21 cellular contexts compared by ENCODE assay signal in the genomic region with DNA sequence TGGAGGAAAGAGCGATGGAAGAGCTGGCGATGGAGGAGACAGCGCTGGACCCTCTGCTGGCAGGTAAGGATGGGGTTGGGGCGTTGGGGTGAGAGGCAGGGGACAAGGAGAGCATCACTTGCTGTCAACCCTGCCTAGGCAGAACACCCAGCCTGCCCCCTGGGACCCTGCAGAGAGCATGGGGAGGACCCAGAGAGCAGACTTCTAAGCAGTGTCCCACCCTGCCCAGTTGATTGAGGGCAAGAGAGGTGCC.
DNase-seq lines count a peak whose midpoint lies in the region; ATAC-seq, FAIRE-seq and TF ChIP-seq lines count a peak whose summit lies in the region.
"Had no signal": no experiment of that assay in that cellular context is flagged by ENCODE, and none has a peak within 500 bp of the region (broad histone marks: within the 10 kb centered on the region; RNA-seq: fewer than 3 reads in every experiment).

No MANE protein-coding gene starts in this region.

- H3K36me3 Mint-ChIP-seq in progenitor cell of endocrine pancreas (ENCODE audit: insufficient read depth): no peaks in the 10 kb centered on the region
- H3K36me3 Mint-ChIP-seq: CD4-positive, alpha-beta memory T cell had no signal

- peak overlapping the region in 2 of 3 donors; percentile 27 to 65 for H3K4me3 ChIP-seq in right lobe of liver
- H3K4me3 ChIP-seq in HepG2 (replicated peaks in 1 of 3; ENCODE audit: insufficient read depth in 1 of 3, low read depth in 2 of 3, low read length in 3 of 3): no peak overlapping the region
- H3K4me3 ChIP-seq in PC-9: no peak overlapping the region
- no peak overlapping the region for H3K4me3 ChIP-seq in lower lobe of right lung
- H3K4me3 ChIP-seq: GM23338, HAP-1 had no signal

- H3K4me1 Mint-ChIP-seq in progenitor cell of endocrine pancreas (ENCODE audit: low read depth): peaks cover 55% of the 10 kb centered on the region

- H3K9ac ChIP-seq in HepG2 (ENCODE audit: insufficient read depth, low read depth, low read length): no peak overlapping the region

- peaks cover 3% of the 10 kb centered on the region for H3K27me3 Mint-ChIP-seq in progenitor cell of endocrine pancreas

- no peak for TF ChIP-seq CTCF in right lobe of liver (IDR thresholded peaks at IDR 0.05)
- TF ChIP-seq CTCF in HepG2 (CRISPR knock-in tag; IDR thresholded peaks at IDR 0.05): no peak
- TF ChIP-seq CTCF in PC-9 (conservative IDR thresholded peaks at IDR 0.05): no peak
- no peak for TF ChIP-seq CTCF in lower lobe of right lung (IDR thresholded peaks at IDR 0.05)
- no peak for TF ChIP-seq CTCF in progenitor cell of endocrine pancreas (IDR thresholded peaks at IDR 0.05; ENCODE audit: unreplicated experiment)
- TF ChIP-seq CTCF in RWPE1 (conservative IDR thresholded peaks at IDR 0.05; ENCODE audit: low read depth): no peak

- H3K36me3 ChIP-seq in right lobe of liver (no peaks in the 10 kb centered on the region), HepG2 (replicated peaks in 1 of 2; ENCODE audit: control insufficient read depth in 1 of 2, insufficient read depth in 2 of 2, low read length in 2 of 2) (no peaks in the 10 kb centered on the region), PC-9 (ENCODE audit: low read depth) (no peaks in the 10 kb centered on the region), lower lobe of right lung (no peaks in the 10 kb centered on the region)
- H3K36me3 ChIP-seq: HAP-1 had no signal

- intact Hi-C loops in right lobe of liver (cut with DNase I) (no loop called here), HepG2 (cut with micrococcal nuclease; ENCODE audit: unreplicated experiment) (no loop called here), PC-9 (cut with micrococcal nuclease; ENCODE audit: unreplicated experiment) (no loop called here), lower lobe of right lung (cut with DNase I) (no loop called here)

- no peak for TF ChIP-seq RAD21 in HepG2 (CRISPR knock-in tag; IDR thresholded peaks at IDR 0.05)

- TF ChIP-seq POLR2A in right lobe of liver (IDR thresholded peaks at IDR 0.05): no peak
- no peak for TF ChIP-seq POLR2A in HepG2 (IDR thresholded peaks at IDR 0.05; ENCODE audit: insufficient read depth in 1 of 2, low read depth in 2 of 2, low read length in 2 of 2)

- H3K27me3 ChIP-seq in right lobe of liver (no peaks in the 10 kb centered on the region), HepG2 (ENCODE audit: control insufficient read depth in 1 of 2, insufficient read depth in 2 of 2, low read length in 2 of 2) (peaks cover 10 to 67% of the 10 kb centered on the region in 2 experiments; a peak in 4 of 5 replicates), PC-9 (ENCODE audit: insufficient read depth, low read depth) (no peaks in the 10 kb centered on the region), lower lobe of right lung (ENCODE audit: low read depth) (no peaks in the 10 kb centered on the region)

- POLR2A ChIA-PET in HepG2 (lab: Yijun Ruan, JAX) (no interaction called here), PC-9 (lab: Charles Lee; ENCODE audit: unreplicated experiment) (no interaction called here), RWPE1 (lab: Yijun Ruan, JAX; ENCODE audit: low non-redundant PET) (no interaction called here)

- no peak for TF ChIP-seq EP300 in HepG2 (IDR thresholded peaks at IDR 0.05; ENCODE audit: low read depth in 2 of 2, low read length in 2 of 2)
- no peak for TF ChIP-seq EP300 in HepG2 (CRISPR knock-in tag; IDR thresholded peaks at IDR 0.05; ENCODE audit: borderline replicate concordance)

- CTCF ChIA-PET in HepG2 (lab: Yijun Ruan, JAX; ENCODE audit: low intra/inter-chr PET ratio, low total read pairs) (no interaction called here), PC-9 (lab: Charles Lee) (no interaction called here), RWPE1 (lab: Yijun Ruan, JAX) (no interaction called here)

- no peak overlapping the region for H3K27ac Mint-ChIP-seq in progenitor cell of endocrine pancreas
- H3K27ac Mint-ChIP-seq: B cell, GM23338, HFFc6 had no signal

- H3K79me2 ChIP-seq in HepG2 (ENCODE audit: insufficient read depth, low read length) (no peaks in the 10 kb centered on the region), PC-9 (ENCODE audit: low read depth) (no peaks in the 10 kb centered on the region)

- H3K4me1 ChIP-seq in right lobe of liver: peaks cover 1 to 28% (median 15%) of the 10 kb centered on the region in 4 donors
- peaks cover 32% of the 10 kb centered on the region for H3K4me1 ChIP-seq in HepG2 (ENCODE audit: insufficient read depth, low read length)
- H3K4me1 ChIP-seq in PC-9 (replicated peaks; ENCODE audit: insufficient read depth): peaks cover 59% of the 10 kb centered on the region
- peaks cover 23% of the 10 kb centered on the region for H3K4me1 ChIP-seq in lower lobe of right lung
- H3K4me1 ChIP-seq: HAP-1 had no signal

- H4K20me1 ChIP-seq in HepG2 (ENCODE audit: insufficient read depth, low read length) (peaks cover 7% of the 10 kb centered on the region; the same call in 1 of the 2 replicates), PC-9 (ENCODE audit: insufficient read depth) (no peaks in the 10 kb centered on the region)

- H3K4me3 Mint-ChIP-seq in progenitor cell of endocrine pancreas (ENCODE audit: low read depth): peak overlapping the region; percentile 55
- H3K4me3 Mint-ChIP-seq: B cell; CD4-positive, alpha-beta memory T cell; GM23338; HFFc6 had no signal

- no peak for FAIRE-seq in HepG2 (lab: Jason Lieb, UNC)
- FAIRE-seq: A204.1, GM12892, H54 had no signal

- H3K4me2 ChIP-seq in HepG2 (ENCODE audit: low read depth, low read length) (no peak overlapping the region), PC-9 (peak overlapping the region; percentile 23)
- H3K4me2 ChIP-seq: GM23338 had no signal

- DNase-seq in right lobe of liver (no peak), HepG2 (ENCODE audit: low spot score) (no peak), PC-9 (no peak), lower lobe of right lung (no peak), progenitor cell of endocrine pancreas (ENCODE audit: low spot score, unreplicated experiment) (no peak), foreskin melanocyte (no peak), RWPE1 (ENCODE audit: low spot score) (no peak)
- DNase-seq: C1 segment of cervical spinal cord; CD4-positive, alpha-beta memory T cell; DMS53; DMS79 treated with DMSO at 0.1 percent for 48 hours; GF-D8; HFFc6 had no signal

- no CpG with 5 or more reads among the region's 4 CpGs for WGBS in right lobe of liver (ENCODE audit: insufficient coverage, low coverage, low lambda C conversion rate, missing lambda C conversion rate)
- 72% methylated on average over 4 of the region's 4 CpGs for WGBS in HepG2 (ENCODE audit: low lambda C conversion rate)

- in situ Hi-C loops in HepG2 (cut with HindIII; ENCODE audit: extremely low pct_ligation_motif_present, low pct_unique_long_range_greater_than_20kb): no loop called here

- H3K27ac ChIP-seq in right lobe of liver: peak overlapping the region in 1 of 3 donors; percentile 55
- H3K27ac ChIP-seq in HepG2 (ENCODE audit: extremely low read length, insufficient read depth, low read length): no peak overlapping the region
- H3K27ac ChIP-seq in PC-9: no peak overlapping the region
- peak overlapping the region; percentile 24 for H3K27ac ChIP-seq in lower lobe of right lung
- no peak overlapping the region for H3K27ac ChIP-seq in RWPE1
- H3K27ac ChIP-seq: 22Rv1 had no signal

- H2AFZ ChIP-seq in HepG2 (ENCODE audit: low read length) (no peak overlapping the region), PC-9 (no peak overlapping the region)
- H2AFZ ChIP-seq: GM23338 had no signal

- no TSS peak for BruUV-seq in HepG2 (replicated peaks; lab: Mats Ljungman, UMichigan)
- no TSS peak for BruUV-seq in PC-9 (replicated peaks; lab: Mats Ljungman, UMichigan)

- H3F3A ChIP-seq in PC-9 (ENCODE audit: insufficient read depth, low read depth): no peaks in the 10 kb centered on the region

- no peaks in the 10 kb centered on the region for H3K9me3 ChIP-seq in right lobe of liver
- no peaks in the 10 kb centered on the region for H3K9me3 ChIP-seq in HepG2 (ENCODE audit: low read length)
- no peaks in the 10 kb centered on the region for H3K9me3 ChIP-seq in PC-9 (ENCODE audit: insufficient read depth, low read depth)
- H3K9me3 ChIP-seq in lower lobe of right lung: no peaks in the 10 kb centered on the region
- H3K9me3 ChIP-seq: HAP-1 had no signal

- ATAC-seq in right lobe of liver (no peak), HepG2 (no peak), lower lobe of right lung (no peak), GM21423 (IDR thresholded peaks at IDR 0.05; ENCODE audit: unreplicated experiment) (no peak)

- H3K9me3 Mint-ChIP-seq in progenitor cell of endocrine pancreas (ENCODE audit: low read depth): no peaks in the 10 kb centered on the region
- H3K9me3 Mint-ChIP-seq: HFFc6 had no signal

- no peaks in the 10 kb centered on the region for H3K9me2 ChIP-seq in PC-9 (ENCODE audit: insufficient read depth)

TF ChIP-seq in HepG2, 621 proteins besides CTCF, POLR2A, EP300 and RAD21 (continues in another document):
- TF ChIP-seq MATR3 (CRISPR knock-in tag; IDR thresholded peaks at IDR 0.05) (no peak), SNAPC2 (CRISPR knock-in tag; IDR thresholded peaks at IDR 0.05) (no peak)

Comparison
In these comparisons a context has a peak if more than half of its experiments do, and no peak if none do; other contexts are left out.
1. H3K4me3 ChIP-seq: peak in right lobe of liver (2 of 3); none in HepG2 (0 of 3), PC-9 (single experiment) and lower lobe of right lung (single experiment).